In genomic region chr16:962901-963814, GRCh38 we compare ENCODE assay signal across 13 cellular contexts. TPM values are rescaled to one million over a fixed set of nuclear protein-coding genes. Genes with fewer than 3 reads are reported as not detected.
DNase-seq lines count a peak whose midpoint lies in the region; ATAC-seq and TF ChIP-seq lines count a peak whose summit lies in the region.
"Had no signal": no experiment of that assay in that cellular context is flagged by ENCODE, and none has a peak within 500 bp of the region (broad histone marks: within the 10 kb centered on the region; RNA-seq: fewer than 3 reads in every experiment).

No MANE protein-coding gene starts in this region.

- H3K4me1 ChIP-seq in CD4-positive, alpha-beta memory T cell (ENCODE audit: insufficient read depth, low read length), result peaks cover 27% of the 10 kb centered on the region
- H3K4me1 ChIP-seq in PC-3 (ENCODE audit: insufficient read depth, low read length) (peaks cover 17% of the 10 kb centered on the region), neuronal stem cell (ENCODE audit: control insufficient read depth in 2 of 2, insufficient read depth in 1 of 2, low read depth in 1 of 2, low read length in 2 of 2) (peaks cover 0 to 6% of the 10 kb centered on the region in 2 donors)

- no peaks in the 10 kb centered on the region for H3K9me3 ChIP-seq in CD4-positive, alpha-beta memory T cell (ENCODE audit: control insufficient read depth in 1 of 2, low read length in 2 of 2)
- H3K9me3 ChIP-seq in PC-3 (ENCODE audit: low read length), result no peaks in the 10 kb centered on the region
- H3K9me3 ChIP-seq in neuronal stem cell (replicated peaks in 1 of 2; ENCODE audit: control insufficient read depth in 2 of 2, insufficient read depth in 1 of 2, low read depth in 1 of 2, low read length in 2 of 2), result peaks cover 13 to 25% of the 10 kb centered on the region in 2 donors

- H4K8ac ChIP-seq in neuronal stem cell (ENCODE audit: low read depth, low read length), result no peak overlapping the region

- intact Hi-C loops in CD4-positive, alpha-beta memory T cell (cut with micrococcal nuclease), result loop anchor here (5.0 kb wide), 1 partner anchor 34 kb away; no protein-coding TSS in a partner anchor
- intact Hi-C loops in PC-3 (cut with micrococcal nuclease), result no loop called here

- H2AK5ac ChIP-seq in neuronal stem cell (ENCODE audit: low read depth, low read length), result peak overlapping the region; percentile 65

- peak overlapping the region; percentile 79 to 98 (median 95) for H3K27ac Mint-ChIP-seq in CD4-positive, alpha-beta memory T cell
- H3K27ac Mint-ChIP-seq in central memory CD8-positive, alpha-beta T cell (ENCODE audit: low read depth), result peak overlapping the region; percentile 93

- H3K27me3 Mint-ChIP-seq in CD4-positive, alpha-beta memory T cell, result no peaks in the 10 kb centered on the region
- no peaks in the 10 kb centered on the region for H3K27me3 Mint-ChIP-seq in central memory CD8-positive, alpha-beta T cell

- POLR2A ChIA-PET in CD4-positive, alpha-beta memory T cell (lab: Charles Lee; ENCODE audit: partially characterized antibody), result interaction anchor here (0.9 to 10.8 kb wide), 8 partner anchors 10 to 156 kb away, joined by 3 to 120 read pairs (median 9); partner anchors contain the start of gene SOX8
- POLR2A ChIA-PET in PC-3 (lab: Charles Lee; ENCODE audit: unreplicated experiment), result interaction anchor here (0.6 kb wide), 1 partner anchor 22 kb away, joined by 3 read pairs; no protein-coding TSS in a partner anchor

- H3K4me3 ChIP-seq in CD4-positive, alpha-beta memory T cell (ENCODE audit: low read length in 2 of 2), result peak overlapping the region; percentile 34 to 36
- H3K4me3 ChIP-seq in PC-3 (ENCODE audit: low read length) (peak overlapping the region; percentile 69), neuronal stem cell (ENCODE audit: low read length in 2 of 2) (peak overlapping the region in 1 of 2 donors; percentile 61)

- H3K27ac ChIP-seq in CD4-positive, alpha-beta memory T cell (ENCODE audit: low read depth, low read length), result peak overlapping the region; percentile 70
- peak overlapping the region; percentile 83 for H3K27ac ChIP-seq in PC-3 (ENCODE audit: low read length)
- no peak overlapping the region for H3K27ac ChIP-seq in neuronal stem cell (replicated peaks; ENCODE audit: low read length)

- no peaks in the 10 kb centered on the region for H4K20me1 ChIP-seq in PC-3 (ENCODE audit: low read length)

- no peak overlapping the region for H2BK15ac ChIP-seq in neuronal stem cell (ENCODE audit: low read length)

- no peak for DNase-seq in CD4-positive, alpha-beta memory T cell
- DNase-seq in PC-3, result no peak
- no peak for DNase-seq in central memory CD8-positive, alpha-beta T cell (ENCODE audit: low spot score in 2 of 2)
- no peak for DNase-seq in neuronal stem cell (ENCODE audit: low spot score)
- no peak for DNase-seq in ecto neural progenitor cell (ENCODE audit: low spot score)
- DNase-seq: effector CD4-positive, alpha-beta T cell; foreskin melanocyte; midbrain; stimulated activated CD4-positive, alpha-beta T cell treated with anti-CD3 and anti-CD28 coated beads, Interleukin-4, amount 100 ng/mL, for 24 hours; stimulated activated naive CD4-positive, alpha-beta T cell had no signal

- H3K4ac ChIP-seq in neuronal stem cell (ENCODE audit: low read length), result no peak overlapping the region

- H3K14ac ChIP-seq in neuronal stem cell (ENCODE audit: low read length), result no peak overlapping the region

- H2BK5ac ChIP-seq in neuronal stem cell (ENCODE audit: low read length), result no peak overlapping the region

- H2BK12ac ChIP-seq in neuronal stem cell (ENCODE audit: low read length), result no peak overlapping the region

- peaks cover 20 to 25% of the 10 kb centered on the region in 2 donors for H3K36me3 Mint-ChIP-seq in CD4-positive, alpha-beta memory T cell
- peaks cover 7% of the 10 kb centered on the region for H3K36me3 Mint-ChIP-seq in central memory CD8-positive, alpha-beta T cell (ENCODE audit: insufficient read depth)

- H3K79me1 ChIP-seq in neuronal stem cell (ENCODE audit: low read depth, low read length), result peaks cover 3% of the 10 kb centered on the region

- H3K23ac ChIP-seq in neuronal stem cell (ENCODE audit: low read depth, low read length, poor library complexity), result peak overlapping the region; percentile 61

- H2AFZ ChIP-seq in PC-3 (ENCODE audit: low read length) (no peak overlapping the region), neuronal stem cell (ENCODE audit: low read length) (no peak overlapping the region)

- peaks cover 4% of the 10 kb centered on the region for H3F3A ChIP-seq in PC-3 (ENCODE audit: low read length, unreplicated experiment)

- peaks cover 14% of the 10 kb centered on the region; the same call in 1 of the 2 replicates for H3K79me2 ChIP-seq in PC-3 (ENCODE audit: low read length)

- H3K9me3 Mint-ChIP-seq in CD4-positive, alpha-beta memory T cell, result peaks cover 0 to 4% (median 0%) of the 10 kb centered on the region in 8 donors
- H3K9me3 Mint-ChIP-seq in central memory CD8-positive, alpha-beta T cell, result no peaks in the 10 kb centered on the region

- peak overlapping the region; percentile 69 to 88 (median 84) for H3K4me3 Mint-ChIP-seq in CD4-positive, alpha-beta memory T cell
- H3K4me3 Mint-ChIP-seq in central memory CD8-positive, alpha-beta T cell, result peak overlapping the region; percentile 77

- peak overlapping the region; percentile 46 for H4K91ac ChIP-seq in neuronal stem cell (ENCODE audit: low read depth, low read length, poor library complexity)

- no peak for ATAC-seq in PC-3
- ATAC-seq in central memory CD8-positive, alpha-beta T cell (replicated peaks; ENCODE audit: extremely low read depth, poor library complexity, severe bottlenecking), result no peak
- ATAC-seq in HG03196 (IDR thresholded peaks at IDR 0.05; ENCODE audit: unreplicated experiment), result no peak
- ATAC-seq in GM19351 (IDR thresholded peaks at IDR 0.05; ENCODE audit: unreplicated experiment), result no peak
- ATAC-seq in GM19452 (IDR thresholded peaks at IDR 0.05; ENCODE audit: unreplicated experiment), result no peak

- no peak overlapping the region for H3K18ac ChIP-seq in neuronal stem cell (ENCODE audit: low read length)

- WGBS in neuronal stem cell (ENCODE audit: extremely low coverage in 2 of 2, insufficient read length in 2 of 2, insufficient replicate concordance in 1 of 2), 2 donors, result no CpG with 5 or more reads among the region's 23 CpGs

- H3K27me3 ChIP-seq in CD4-positive, alpha-beta memory T cell (ENCODE audit: insufficient read depth, low read length), result no peaks in the 10 kb centered on the region
- H3K27me3 ChIP-seq in PC-3 (ENCODE audit: low read length), result no peaks in the 10 kb centered on the region
- no peaks in the 10 kb centered on the region for H3K27me3 ChIP-seq in neuronal stem cell (ENCODE audit: control insufficient read depth in 3 of 3, insufficient read depth in 3 of 3, low read depth in 1 of 3, low read length in 3 of 3)

- no peak for TF ChIP-seq CTCF in PC-3 (conservative IDR thresholded peaks at IDR 0.05; ENCODE audit: low read depth, low read length)

- H3K9ac ChIP-seq in PC-3 (ENCODE audit: low read length) (peak overlapping the region; percentile 62), neuronal stem cell (ENCODE audit: low read depth, low read length, poor library complexity) (peak overlapping the region; percentile 66)

- CTCF ChIA-PET in CD4-positive, alpha-beta memory T cell (lab: Charles Lee; ENCODE audit: partially characterized antibody), result interaction anchor here (1.4 to 1.9 kb wide), 2 partner anchors 23 to 94 kb away, joined by 4 read pairs; no protein-coding TSS in a partner anchor
- CTCF ChIA-PET in PC-3 (lab: Charles Lee), result no interaction called here

- H3K4me2 ChIP-seq in PC-3 (ENCODE audit: low read length) (peak overlapping the region; percentile 87), neuronal stem cell (ENCODE audit: insufficient read depth, low read length, poor library complexity, severe bottlenecking) (no peak overlapping the region)

- no peaks in the 10 kb centered on the region for H3K36me3 ChIP-seq in CD4-positive, alpha-beta memory T cell (ENCODE audit: insufficient read depth, low read length)
- H3K36me3 ChIP-seq in PC-3 (ENCODE audit: low read depth, low read length), result no peaks in the 10 kb centered on the region; the same call in 1 of the 2 replicates
- peaks cover 2 to 23% of the 10 kb centered on the region in 2 donors for H3K36me3 ChIP-seq in neuronal stem cell (replicated peaks in 1 of 2; ENCODE audit: control insufficient read depth in 2 of 2, insufficient read depth in 2 of 2, low read length in 2 of 2)

- peaks cover 20 to 54% (median 38%) of the 10 kb centered on the region in 4 donors for H3K4me1 Mint-ChIP-seq in CD4-positive, alpha-beta memory T cell
- H3K4me1 Mint-ChIP-seq in central memory CD8-positive, alpha-beta T cell, result peaks cover 39% of the 10 kb centered on the region

- no peak overlapping the region for H2BK120ac ChIP-seq in neuronal stem cell (ENCODE audit: low read depth, low read length)

- H3K9me2 ChIP-seq in PC-3 (replicated peaks; ENCODE audit: low read length), result no peaks in the 10 kb centered on the region

- BruUV-seq in PC-3 (replicated peaks; lab: Mats Ljungman, UMichigan), result no TSS peak

RNA-seq across cellular contexts. Expression of gene LMF1, which starts 7.6 kb away (rescaled TPM):
- 10 to 100 TPM; 50.0 to 59.7 TPM for total RNA-seq in CD4-positive, alpha-beta memory T cell
- polyA plus RNA-seq in CD4-positive, alpha-beta memory T cell, result 10 to 100 TPM in 1 of 2 donors, 1 to 10 TPM in 1; 8.5 to 15.2 TPM
- total RNA-seq in PC-3 (2014; rRNA removed), result 12.9 and 13.5 TPM in 2 replicates
- 6.9 TPM for polyA plus RNA-seq in neuronal stem cell (2013, experiment 1 of 2)
- 6.7 TPM for polyA plus RNA-seq in neuronal stem cell (2013, experiment 2 of 2)

RNA-seq across cellular contexts. Expression of gene SOX8, which starts 18.4 kb away (rescaled TPM):
- 1 to 10 TPM; 3.1 to 3.4 TPM for total RNA-seq in CD4-positive, alpha-beta memory T cell
- polyA plus RNA-seq in CD4-positive, alpha-beta memory T cell, result 1 to 10 TPM in 1 of 2 donors, under 1 TPM in 1; 0.47 to 1.6 TPM
- 0.47 and 0.92 TPM in 2 replicates for total RNA-seq in PC-3 (2014; rRNA removed)
- 5.1 TPM for polyA plus RNA-seq in neuronal stem cell (2013, experiment 1 of 2)
- 5.2 TPM for polyA plus RNA-seq in neuronal stem cell (2013, experiment 2 of 2)
